ENCODE assay signal across 19 cellular contexts in the genomic region with DNA sequence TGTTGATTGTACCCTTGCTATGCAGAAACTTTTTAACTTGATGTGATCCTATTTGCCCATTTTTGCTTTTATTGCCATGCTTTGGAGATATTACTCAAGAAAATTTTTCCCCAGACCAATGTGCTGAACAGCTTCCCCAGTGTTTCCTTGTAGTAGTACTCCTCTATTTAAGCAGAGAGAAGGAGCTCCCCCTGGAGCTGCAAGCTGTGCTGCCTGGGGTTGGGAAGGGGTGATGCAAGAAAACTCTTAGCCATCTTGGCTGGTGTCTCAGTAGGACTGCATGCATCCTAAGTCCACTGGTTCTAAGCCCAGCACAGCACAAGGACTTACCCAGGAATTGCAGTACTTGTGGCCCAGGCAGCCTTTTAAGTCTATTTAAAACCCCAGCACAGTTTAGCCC.
DNase-seq lines count a peak whose midpoint lies in the region; ATAC-seq and TF ChIP-seq lines count a peak whose summit lies in the region.
"Had no signal": no experiment of that assay in that cellular context is flagged by ENCODE, and none has a peak within 500 bp of the region (broad histone marks: within the 10 kb centered on the region; RNA-seq: fewer than 3 reads in every experiment).

No MANE protein-coding gene starts in this region.

- no peak for ATAC-seq in foreskin keratinocyte
- ATAC-seq in HG02678 (IDR thresholded peaks at IDR 0.05; ENCODE audit: unreplicated experiment) = no peak
- ATAC-seq: activated CD8-positive, alpha-beta T cell treated with anti-CD3 and anti-CD28 coated beads for 36 hours; upper lobe of right lung had no signal

- H3K4me3 ChIP-seq in AG09309 (ENCODE audit: control insufficient read depth, low read depth, low read length) (no peak overlapping the region), HFF-Myc (replicated peaks; ENCODE audit: low read depth, low read length) (no peak overlapping the region), adipocyte (ENCODE audit: low read length) (no peak overlapping the region)
- H3K4me3 ChIP-seq: esophagus muscularis mucosa, SK-N-MC, spleen, upper lobe of right lung had no signal

- peaks cover 8% of the 10 kb centered on the region for H3K4me1 ChIP-seq in adipocyte (ENCODE audit: control insufficient read depth, insufficient read depth, low read length)
- H3K4me1 ChIP-seq in foreskin keratinocyte = no peaks in the 10 kb centered on the region
- H3K4me1 ChIP-seq: Caco-2, spleen, upper lobe of right lung had no signal

- DNase-seq in AG09309 (ENCODE audit: low read depth) (no peak), HFF-Myc (ENCODE audit: extremely low read depth, low read depth) (no peak), adipocyte (ENCODE audit: low read depth) (peak; percentile 12), foreskin keratinocyte (peak in 1 of 2 donors; percentile 8), NCI-H82 treated with DMSO at 0.1 percent for 48 hours (lab: John Stamatoyannopoulos, UW; ENCODE audit: unreplicated experiment) (no peak), SKM-1 treated with dmso at 0.1 percent for 144 hours (lab: John Stamatoyannopoulos, UW; ENCODE audit: unreplicated experiment) (no peak)
- no peak for DNase-seq in activated naive CD4-positive, alpha-beta T cell treated with Interleukin-2 at 50 U/mL for 16 hours
- DNase-seq: activated CD8-positive, alpha-beta T cell treated with anti-CD3 and anti-CD28 coated beads for 36 hours; NCI-H1436; NCI-H446 treated with DMSO at 0.1 percent for 48 hours; spleen; stimulated activated naive CD4-positive, alpha-beta T cell; upper lobe of right lung had no signal

- H3K36me3 ChIP-seq in adipocyte (ENCODE audit: control insufficient read depth, insufficient read depth, low read length, severe bottlenecking) = no peaks in the 10 kb centered on the region
- H3K36me3 ChIP-seq: esophagus muscularis mucosa, spleen, upper lobe of right lung had no signal

- no peak overlapping the region for H3K27ac ChIP-seq in foreskin keratinocyte
- H3K27ac ChIP-seq: esophagus muscularis mucosa, HL-60, KMS-11, SK-N-MC, spleen, upper lobe of right lung had no signal

- H3K9me3 ChIP-seq in adipocyte (ENCODE audit: control insufficient read depth, low read length) = no peaks in the 10 kb centered on the region
- H3K9me3 ChIP-seq: Caco-2, esophagus muscularis mucosa, spleen, upper lobe of right lung had no signal

- no peaks in the 10 kb centered on the region for H3K27me3 ChIP-seq in adipocyte (replicated peaks; ENCODE audit: control insufficient read depth, insufficient read depth, low read length)
- H3K27me3 ChIP-seq in foreskin keratinocyte = peaks cover 4% of the 10 kb centered on the region
- H3K27me3 ChIP-seq: esophagus muscularis mucosa, spleen, upper lobe of right lung had no signal

- H3K9ac ChIP-seq in adipocyte (ENCODE audit: low read length) = no peak overlapping the region
- H3K9ac ChIP-seq: KMS-11 had no signal

- TF ChIP-seq CTCF in AG09309 (IDR thresholded peaks at IDR 0.05; ENCODE audit: control insufficient read depth, insufficient read depth, low read depth, low read length, missing control alignments) (peak; percentile 16), HFF-Myc (IDR thresholded peaks at IDR 0.05; ENCODE audit: low read depth, low read length, missing control alignments) (peak; percentile 34), foreskin keratinocyte (conservative IDR thresholded peaks at IDR 0.05) (peak; percentile 30)
